In genomic region chr7:134504660-134505164, GRCh38 we compare ENCODE assay signal across 31 cellular contexts. TPM values are rescaled to one million over a fixed set of nuclear protein-coding genes. Genes with fewer than 3 reads are reported as not detected.
"Had no signal": no experiment of that assay in that cellular context is flagged by ENCODE, and none has a peak within 500 bp of the region (broad histone marks: within the 10 kb centered on the region; RNA-seq: fewer than 3 reads in every experiment).

No MANE protein-coding gene starts in this region.

- H3K27me3 Mint-ChIP-seq: dendritic cell treated with granulocyte-macrophage colony-stimulating factor and Interleukin-4, amounts not matched to agents 40 ng/mL and 50 ng/mL, for 4 days; stimulated activated memory B cell treated with anti-CD40 and anti-IgM and Interleukin-4, amounts not matched to agents 10 μg/mL and 1 μg/mL and 100 μg/mL, for 72 hours; stimulated activated naive CD8-positive, alpha-beta T cell treated with anti-CD3 and anti-CD28 coated beads, Interleukin-15, amount 100 ng/mL, for 72 hours; type B pancreatic cell had no signal

- H3K9me3 Mint-ChIP-seq: activated naive CD4-positive, alpha-beta T cell treated with anti-CD3 and anti-CD28 coated beads, Interleukin-2, amount 50 U/mL, for 24 hours; activated naive CD8-positive, alpha-beta T cell treated with anti-CD3 and anti-CD28 coated beads, Interleukin-2, amount 50 U/mL, for 24 hours; activated T-helper 2 cell treated with anti-CD3 and anti-CD28 coated beads, Interferon-gamma antibody, Interleukin-2, Interleukin-4, amounts not matched to agents 10 μg/mL and 5 μg/mL and 100 μg/mL, durations not matched to agents 14 hours and 24 hours and 36 hours; central memory CD8-positive, alpha-beta T cell; dendritic cell treated with granulocyte-macrophage colony-stimulating factor and Interleukin-4, amounts not matched to agents 40 ng/mL and 50 ng/mL, for 4 days; nephron; stimulated activated memory B cell treated with anti-CD40 and anti-IgM and Interleukin-4, amounts not matched to agents 10 μg/mL and 1 μg/mL and 100 μg/mL, for 72 hours; stimulated activated naive CD8-positive, alpha-beta T cell treated with anti-CD3 and anti-CD28 coated beads, Interleukin-15, amount 100 ng/mL, for 72 hours; type B pancreatic cell; WTC11 had no signal

- ATAC-seq: activated CD8-positive, alpha-beta memory T cell treated with anti-CD3 and anti-CD28 coated beads, Interleukin-2, amount 10 ng/mL, durations not matched to agents 7 days and 5 days; activated CD8-positive, alpha-beta T cell treated with anti-CD3 and anti-CD28 coated beads, Interleukin-2, amount 10 ng/mL, durations not matched to agents 7 days and 5 days; activated naive CD8-positive, alpha-beta T cell treated with anti-CD3 and anti-CD28 coated beads, Interleukin-2, amount 50 U/mL, for 24 hours; mucosa of descending colon; stimulated activated memory B cell treated with anti-CD40 and anti-IgM and Interleukin-4, amounts not matched to agents 10 μg/mL and 1 μg/mL and 100 μg/mL, for 72 hours; stimulated activated naive CD8-positive, alpha-beta T cell treated with anti-CD3 and anti-CD28 coated beads, Interleukin-15, amount 100 ng/mL, for 72 hours; WTC11 had no signal

- H3K36me3 ChIP-seq: sigmoid colon, uterus had no signal

- DNase-seq: activated CD8-positive, alpha-beta memory T cell treated with anti-CD3 and anti-CD28 coated beads, Interleukin-2, amount 10 ng/mL, durations not matched to agents 7 days and 5 days; activated CD8-positive, alpha-beta T cell treated with anti-CD3 and anti-CD28 coated beads, Interleukin-2, amount 10 ng/mL, durations not matched to agents 7 days and 5 days; activated naive CD8-positive, alpha-beta T cell treated with anti-CD3 and anti-CD28 coated beads, Interleukin-2, amount 50 U/mL, for 24 hours; activated T-cell treated with anti-CD3 and anti-CD28 coated beads, Interleukin-2, amount 50 U/mL, for 48 hours; amygdala; effector CD4-positive, alpha-beta T cell; erythroblast; head of caudate nucleus; hippocampal formation; kidney; mucosa of descending colon; sigmoid colon; small intestine; stimulated activated CD4-positive, alpha-beta T cell treated with anti-CD3 and anti-CD28 coated beads, Interleukin-1b, Interleukin-23, amount 100 ng/mL, for 48 hours; stimulated activated CD4-positive, alpha-beta T cell treated with anti-CD3 and anti-CD28 coated beads, Interleukin-4, amount 100 ng/mL, for 4 hours; stimulated activated CD8-positive, alpha-beta memory T cell treated with anti-CD3 and anti-CD28 coated beads, Interleukin-4, amount 100 ng/mL, for 48 hours; stimulated activated naive CD8-positive, alpha-beta T cell treated with anti-CD3 and anti-CD28 coated beads, Interleukin-15, amount 100 ng/mL, for 72 hours; T-helper 2 cell; uterus had no signal

- H3K4me1 ChIP-seq: sigmoid colon, uterus had no signal

- FAIRE-seq: endometrium, kidney, small intestine had no signal

- H3K4me3 ChIP-seq: lung, mucosa of descending colon, sigmoid colon, uterus had no signal

- H3K27ac ChIP-seq: sigmoid colon, uterus had no signal

- H3K9me3 ChIP-seq: mucosa of descending colon, sigmoid colon, uterus had no signal

- H3K4me1 Mint-ChIP-seq: activated CD8-positive, alpha-beta memory T cell treated with anti-CD3 and anti-CD28 coated beads, Interleukin-2, amount 10 ng/mL, durations not matched to agents 7 days and 5 days; activated naive CD4-positive, alpha-beta T cell treated with anti-CD3 and anti-CD28 coated beads, Interleukin-2, amount 50 U/mL, for 24 hours; activated naive CD8-positive, alpha-beta T cell treated with anti-CD3 and anti-CD28 coated beads, Interleukin-2, amount 50 U/mL, for 24 hours; central memory CD8-positive, alpha-beta T cell; nephron; stimulated activated memory B cell treated with anti-CD40 and anti-IgM and Interleukin-4, amounts not matched to agents 10 μg/mL and 1 μg/mL and 100 μg/mL, for 72 hours; stimulated activated naive CD8-positive, alpha-beta T cell treated with anti-CD3 and anti-CD28 coated beads, Interleukin-15, amount 100 ng/mL, for 72 hours had no signal

- H3K27ac Mint-ChIP-seq: activated CD8-positive, alpha-beta memory T cell treated with anti-CD3 and anti-CD28 coated beads, Interleukin-2, amount 10 ng/mL, durations not matched to agents 7 days and 5 days; activated CD8-positive, alpha-beta T cell treated with anti-CD3 and anti-CD28 coated beads, Interleukin-2, amount 10 ng/mL, durations not matched to agents 7 days and 5 days; activated naive CD4-positive, alpha-beta T cell treated with anti-CD3 and anti-CD28 coated beads, Interleukin-2, amount 50 U/mL, for 24 hours; activated naive CD8-positive, alpha-beta T cell treated with anti-CD3 and anti-CD28 coated beads, Interleukin-2, amount 50 U/mL, for 24 hours; activated T-helper 2 cell treated with anti-CD3 and anti-CD28 coated beads, Interferon-gamma antibody, Interleukin-2, Interleukin-4, amounts not matched to agents 10 μg/mL and 5 μg/mL and 100 μg/mL, durations not matched to agents 14 hours and 24 hours and 36 hours; nephron; stimulated activated memory B cell treated with anti-CD40 and anti-IgM and Interleukin-4, amounts not matched to agents 10 μg/mL and 1 μg/mL and 100 μg/mL, for 72 hours; stimulated activated naive CD8-positive, alpha-beta T cell treated with anti-CD3 and anti-CD28 coated beads, Interleukin-15, amount 100 ng/mL, for 72 hours; WTC11 had no signal

- H3K4me3 Mint-ChIP-seq: activated CD8-positive, alpha-beta memory T cell treated with anti-CD3 and anti-CD28 coated beads, Interleukin-2, amount 10 ng/mL, durations not matched to agents 7 days and 5 days; activated CD8-positive, alpha-beta T cell treated with anti-CD3 and anti-CD28 coated beads, Interleukin-2, amount 10 ng/mL, durations not matched to agents 7 days and 5 days; activated naive CD4-positive, alpha-beta T cell treated with anti-CD3 and anti-CD28 coated beads, Interleukin-2, amount 50 U/mL, for 24 hours; activated naive CD8-positive, alpha-beta T cell treated with anti-CD3 and anti-CD28 coated beads, Interleukin-2, amount 50 U/mL, for 24 hours; central memory CD8-positive, alpha-beta T cell; dendritic cell treated with granulocyte-macrophage colony-stimulating factor and Interleukin-4, amounts not matched to agents 40 ng/mL and 50 ng/mL, for 4 days; nephron; stimulated activated memory B cell treated with anti-CD40 and anti-IgM and Interleukin-4, amounts not matched to agents 10 μg/mL and 1 μg/mL and 100 μg/mL, for 72 hours; stimulated activated naive CD8-positive, alpha-beta T cell treated with anti-CD3 and anti-CD28 coated beads, Interleukin-15, amount 100 ng/mL, for 72 hours; type B pancreatic cell; WTC11 had no signal

- H3K27me3 ChIP-seq: sigmoid colon, uterus had no signal

- H3K36me3 Mint-ChIP-seq: activated CD8-positive, alpha-beta memory T cell treated with anti-CD3 and anti-CD28 coated beads, Interleukin-2, amount 10 ng/mL, durations not matched to agents 7 days and 5 days; activated naive CD4-positive, alpha-beta T cell treated with anti-CD3 and anti-CD28 coated beads, Interleukin-2, amount 50 U/mL, for 24 hours; stimulated activated memory B cell treated with anti-CD40 and anti-IgM and Interleukin-4, amounts not matched to agents 10 μg/mL and 1 μg/mL and 100 μg/mL, for 72 hours; type B pancreatic cell; WTC11 had no signal

RNA-seq across cellular contexts. Expression of gene AKR1B10, which starts 22.7 kb away (rescaled TPM):
- total RNA-seq: activated CD8-positive, alpha-beta memory T cell treated with anti-CD3 and anti-CD28 coated beads, Interleukin-2, amount 10 ng/mL, durations not matched to agents 7 days and 5 days; activated CD8-positive, alpha-beta T cell treated with anti-CD3 and anti-CD28 coated beads, Interleukin-2, amount 10 ng/mL, durations not matched to agents 7 days and 5 days; activated T-helper 2 cell treated with anti-CD3 and anti-CD28 coated beads, Interferon-gamma antibody, Interleukin-2, Interleukin-4, amounts not matched to agents 10 μg/mL and 5 μg/mL and 100 μg/mL, durations not matched to agents 14 hours and 24 hours and 36 hours; osteocyte had no signal

RNA-seq across cellular contexts. Expression of gene AKR1B15, which starts 44.2 kb away (rescaled TPM):
- total RNA-seq: activated CD8-positive, alpha-beta memory T cell treated with anti-CD3 and anti-CD28 coated beads, Interleukin-2, amount 10 ng/mL, durations not matched to agents 7 days and 5 days; activated CD8-positive, alpha-beta T cell treated with anti-CD3 and anti-CD28 coated beads, Interleukin-2, amount 10 ng/mL, durations not matched to agents 7 days and 5 days; activated T-helper 2 cell treated with anti-CD3 and anti-CD28 coated beads, Interferon-gamma antibody, Interleukin-2, Interleukin-4, amounts not matched to agents 10 μg/mL and 5 μg/mL and 100 μg/mL, durations not matched to agents 14 hours and 24 hours and 36 hours; fibroblast of villous mesenchyme; kidney; lung; osteocyte; sigmoid colon; uterus; WTC11 had no signal
- polyA plus RNA-seq: lung had no signal
